Comparison of ENCODE assay signal across 8 cellular contexts in the genomic region with DNA sequence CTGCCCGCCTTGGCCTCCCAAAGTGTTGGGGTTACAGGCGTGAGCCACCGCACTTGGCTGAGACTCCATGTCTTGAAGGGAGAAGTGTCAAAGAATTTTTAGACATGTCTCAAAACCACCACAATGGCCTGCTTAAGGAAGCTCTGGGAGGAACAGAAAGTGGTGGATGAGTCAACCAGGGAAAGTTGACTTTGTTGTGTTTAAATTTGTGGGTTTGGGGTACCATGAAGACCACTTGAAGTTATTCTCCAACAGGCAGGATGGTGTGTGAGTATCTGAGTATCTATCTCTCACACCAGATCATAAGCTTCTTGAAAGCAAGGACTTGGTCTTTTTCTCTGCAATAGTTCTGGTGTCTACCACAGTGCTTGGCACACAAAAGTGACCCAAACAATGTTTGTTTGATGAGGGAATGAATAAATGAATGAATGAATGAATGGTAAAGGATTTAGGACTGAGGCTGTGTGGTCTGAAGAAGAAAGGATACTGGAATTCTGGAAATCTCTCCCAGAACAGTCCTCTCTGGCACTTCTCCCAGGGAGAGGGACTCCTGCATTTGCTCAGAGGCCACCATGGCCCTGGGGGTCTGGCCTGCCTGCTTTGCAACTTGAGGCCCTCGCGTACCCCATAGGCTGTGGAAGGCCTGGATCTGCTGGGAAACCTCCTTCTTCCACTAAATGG.
DNase-seq lines count a peak whose midpoint lies in the region; ATAC-seq, FAIRE-seq and TF ChIP-seq lines count a peak whose summit lies in the region.

No MANE protein-coding gene starts in this region.

- no peaks in the 10 kb centered on the region for H3K36me3 ChIP-seq in Caco-2 (ENCODE audit: control insufficient read depth, insufficient read depth, low read length)

- peak; percentile 49 for TF ChIP-seq POLR2A in GM12891 (IDR thresholded peaks at IDR 0.05; ENCODE audit: low read depth, low read length)

- H3K27me3 ChIP-seq in layer of hippocampus (ENCODE audit: control insufficient read depth, insufficient read depth, low read length) (no peaks in the 10 kb centered on the region), Caco-2 (replicated peaks; ENCODE audit: control insufficient read depth, insufficient read depth, low read length) (no peaks in the 10 kb centered on the region)

- no peak overlapping the region for H3K27ac Mint-ChIP-seq in Caco-2 (ENCODE audit: unreplicated experiment)
- no peak overlapping the region for H3K27ac Mint-ChIP-seq in immature natural killer cell
- H3K27ac Mint-ChIP-seq in effector memory CD8-positive, alpha-beta T cell, result peak overlapping the region in 1 of 2 donors; percentile 7

- CTCF ChIA-PET in Caco-2 (lab: Charles Lee), result interaction anchor here (0.7 to 2.7 kb wide), 2 partner anchors 91 to 197 kb away, joined by 3 to 7 read pairs; no protein-coding TSS in a partner anchor

- DNase-seq in GM12891 (ENCODE audit: insufficient read length, low spot score) (no peak), Caco-2 (no peak), SK-N-DZ (ENCODE audit: low spot score) (no peak), immature natural killer cell (no peak)
- peak; percentile 54 for DNase-seq in Jurkat, Clone E6-1 (ENCODE audit: low read depth, low spot score)
- DNase-seq in effector memory CD8-positive, alpha-beta T cell, result no peak

- TF ChIP-seq CTCF in Caco-2 (IDR thresholded peaks at IDR 0.05; ENCODE audit: insufficient read depth in 1 of 2, low read depth in 1 of 2, low read length in 1 of 2, severe bottlenecking in 1 of 2, unreplicated experiment in 1 of 2), result no peak

- H3K9me3 ChIP-seq in Caco-2, result no peaks in the 10 kb centered on the region

- no peaks in the 10 kb centered on the region for H3K4me1 ChIP-seq in Caco-2

- H3K9me3 Mint-ChIP-seq in Caco-2 (ENCODE audit: unreplicated experiment), result no peaks in the 10 kb centered on the region
- no peaks in the 10 kb centered on the region for H3K9me3 Mint-ChIP-seq in immature natural killer cell
- H3K9me3 Mint-ChIP-seq in effector memory CD8-positive, alpha-beta T cell, result no peaks in the 10 kb centered on the region

- H3K36me3 Mint-ChIP-seq in Caco-2 (ENCODE audit: insufficient read depth, unreplicated experiment), result no peaks in the 10 kb centered on the region
- H3K36me3 Mint-ChIP-seq in immature natural killer cell, result no peaks in the 10 kb centered on the region
- no peaks in the 10 kb centered on the region for H3K36me3 Mint-ChIP-seq in effector memory CD8-positive, alpha-beta T cell (ENCODE audit: insufficient read depth)

- BruUV-seq in Caco-2 (replicated peaks; lab: Mats Ljungman, UMichigan), result no TSS peak

- FAIRE-seq in GM12891 (lab: Jason Lieb, UNC), result peak; percentile 97

- peak; percentile 32 for ATAC-seq in GM21423 (IDR thresholded peaks at IDR 0.05; ENCODE audit: unreplicated experiment)
- ATAC-seq in effector memory CD8-positive, alpha-beta T cell (replicated peaks), result no peak

- H3K27me3 Mint-ChIP-seq in Caco-2 (ENCODE audit: insufficient read depth, unreplicated experiment) (no peaks in the 10 kb centered on the region), immature natural killer cell (ENCODE audit: low read depth in 3 of 3) (peaks cover 0 to 3% (median 2%) of the 10 kb centered on the region in 3 donors)
- peaks cover 0 to 10% of the 10 kb centered on the region in 2 donors for H3K27me3 Mint-ChIP-seq in effector memory CD8-positive, alpha-beta T cell

- POLR2A ChIA-PET in Caco-2 (lab: Charles Lee), result no interaction called here

- no peak overlapping the region for H3K4me3 ChIP-seq in Jurkat, Clone E6-1 (ENCODE audit: low read length)
- no peak overlapping the region for H3K4me3 ChIP-seq in Caco-2 (ENCODE audit: low read depth, low read length)

- intact Hi-C loops in Caco-2 (cut with micrococcal nuclease; ENCODE audit: unreplicated experiment), result loop anchor here (2.0 kb wide), 3 partner anchors 65 to 163 kb away; no protein-coding TSS in a partner anchor

- no peak overlapping the region for H3K4me3 Mint-ChIP-seq in Caco-2 (ENCODE audit: unreplicated experiment)
- no peak overlapping the region for H3K4me3 Mint-ChIP-seq in immature natural killer cell
- H3K4me3 Mint-ChIP-seq in effector memory CD8-positive, alpha-beta T cell, result no peak overlapping the region

- peak overlapping the region; percentile 60 for H3K27ac ChIP-seq in layer of hippocampus (ENCODE audit: low read depth, low read length)

- no peaks in the 10 kb centered on the region for H3K4me1 Mint-ChIP-seq in Caco-2 (ENCODE audit: low read depth, unreplicated experiment)
- H3K4me1 Mint-ChIP-seq in immature natural killer cell, result no peaks in the 10 kb centered on the region
- H3K4me1 Mint-ChIP-seq in effector memory CD8-positive, alpha-beta T cell (ENCODE audit: low read depth in 2 of 2), result peaks cover 0 to 2% of the 10 kb centered on the region in 2 donors

TF ChIP-seq in GM12891, 5 proteins besides CTCF, POLR2A, EP300 and RAD21:
- TF ChIP-seq TAF1 (IDR thresholded peaks at IDR 0.05; ENCODE audit: low read depth, low read length) (0 out of 2 replicates have a peak, but pooled peaks have one; percentile 42), PAX5 (IDR thresholded peaks at IDR 0.05; ENCODE audit: insufficient read depth, low read length, severe bottlenecking) (no peak), POLR2AphosphoS5 (IDR thresholded peaks at IDR 0.05; ENCODE audit: low read depth, low read length) (0 out of 2 replicates have a peak, but pooled peaks have one; percentile 30), POU2F2 (IDR thresholded peaks at IDR 0.05; ENCODE audit: low read depth, low read length) (peak; percentile 79), SPI1 (IDR thresholded peaks at IDR 0.05; ENCODE audit: low read depth, low read length) (peak; percentile 99)
